Comparison of ENCODE assay signal across 1 cellular context in genomic region chr15:75840659-75841058, GRCh38.
TF ChIP-seq lines count a peak whose summit lies in the region.

No MANE protein-coding gene starts in this region.

TF ChIP-seq in GM23338, 12 proteins besides CTCF, POLR2A, EP300 and RAD21 (continued from another document):
- TF ChIP-seq ZNF331 (CRISPR knock-in tag; IDR thresholded peaks at IDR 0.05; ENCODE audit: low read depth), result no peak
- no peak for TF ChIP-seq ZNF114 (CRISPR knock-in tag; IDR thresholded peaks at IDR 0.05)
- no peak for TF ChIP-seq STAT1 (IDR thresholded peaks at IDR 0.05; ENCODE audit: unreplicated experiment)
- no peak for TF ChIP-seq POLR2AphosphoS5 (IDR thresholded peaks at IDR 0.05; ENCODE audit: low read depth)
- no peak for TF ChIP-seq EZH2phosphoT487 (IDR thresholded peaks at IDR 0.05; ENCODE audit: unreplicated experiment)
- TF ChIP-seq REST (IDR thresholded peaks at IDR 0.05; ENCODE audit: unreplicated experiment), result no peak
- TF ChIP-seq EZH2 (IDR thresholded peaks at IDR 0.05; ENCODE audit: low read depth, unreplicated experiment), result no peak
- no peak for TF ChIP-seq JUNB (IDR thresholded peaks at IDR 0.05; ENCODE audit: unreplicated experiment)
- TF ChIP-seq, protein P1, sequence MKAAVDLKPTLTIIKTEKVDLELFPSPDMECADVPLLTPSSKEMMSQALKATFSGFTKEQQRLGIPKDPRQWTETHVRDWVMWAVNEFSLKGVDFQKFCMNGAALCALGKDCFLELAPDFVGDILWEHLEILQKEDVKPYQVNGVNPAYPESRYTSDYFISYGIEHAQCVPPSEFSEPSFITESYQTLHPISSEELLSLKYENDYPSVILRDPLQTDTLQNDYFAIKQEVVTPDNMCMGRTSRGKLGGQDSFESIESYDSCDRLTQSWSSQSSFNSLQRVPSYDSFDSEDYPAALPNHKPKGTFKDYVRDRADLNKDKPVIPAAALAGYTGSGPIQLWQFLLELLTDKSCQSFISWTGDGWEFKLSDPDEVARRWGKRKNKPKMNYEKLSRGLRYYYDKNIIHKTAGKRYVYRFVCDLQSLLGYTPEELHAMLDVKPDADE (IDR thresholded peaks at IDR 0.05), result no peak
- no peak for TF ChIP-seq NANOG (IDR thresholded peaks at IDR 0.05; ENCODE audit: borderline replicate concordance)
- no peak for TF ChIP-seq CREB1 (CRISPR knock-in tag; IDR thresholded peaks at IDR 0.05; ENCODE audit: low read depth)
